ENCODE assay signal across 18 cellular contexts in the genomic region with DNA sequence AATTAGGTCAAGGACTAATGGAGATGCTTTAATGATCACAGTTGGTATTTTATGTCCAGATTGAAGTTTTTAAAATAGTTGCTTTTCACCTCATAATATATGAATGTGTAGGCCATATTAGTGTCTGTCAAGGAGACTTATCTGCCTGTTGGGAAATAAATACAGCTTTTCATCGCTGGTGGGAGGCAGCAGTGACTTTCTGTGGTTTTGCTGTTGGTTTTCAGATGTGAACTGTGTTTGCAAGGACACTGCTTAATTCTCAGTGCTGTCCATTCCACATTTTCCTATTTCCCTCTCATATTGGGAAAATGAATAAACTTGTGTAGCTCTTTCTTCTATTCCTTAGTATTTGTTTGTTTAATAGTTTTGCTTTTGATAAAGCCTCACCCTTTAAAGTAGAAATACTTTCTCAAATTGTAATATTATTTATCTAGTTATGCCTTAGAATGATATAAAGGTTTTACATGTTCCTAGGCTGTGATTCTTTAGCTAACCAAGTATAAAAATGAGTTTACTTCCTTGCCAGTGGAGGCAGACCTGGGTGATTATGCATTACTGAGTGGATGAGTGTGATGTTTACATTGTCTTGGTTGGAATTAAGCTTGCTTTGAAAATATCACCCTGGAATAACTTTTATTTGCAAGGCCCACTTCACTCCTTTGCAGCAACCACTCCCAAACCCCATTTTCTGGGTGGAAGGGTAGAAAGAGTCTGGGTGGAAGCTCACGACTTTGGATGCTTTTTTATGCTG. TPM values are rescaled to one million over a fixed set of nuclear protein-coding genes. Genes with fewer than 3 reads are reported as not detected.
A peak's percentile ranks its signal among the peaks of the same experiment; 100 is the strongest.
DNase-seq lines count a peak whose midpoint lies in the region; ATAC-seq and TF ChIP-seq lines count a peak whose summit lies in the region.
"Had no signal": no experiment of that assay in that cellular context is flagged by ENCODE, and none has a peak within 500 bp of the region (broad histone marks: within the 10 kb centered on the region; RNA-seq: fewer than 3 reads in every experiment).

No MANE protein-coding gene starts in this region.

- H3K27ac ChIP-seq in left ventricle myocardium inferior (replicated peaks) (peak overlapping the region; percentile 95), iPS-20b (ENCODE audit: low read length) (no peak overlapping the region)
- H3K27ac ChIP-seq in CD8-positive, alpha-beta T cell (ENCODE audit: low read depth, low read length) = no peak overlapping the region

- no peak for TF ChIP-seq CTCF in left ventricle myocardium inferior (IDR thresholded peaks at IDR 0.05; ENCODE audit: borderline replicate concordance)
- TF ChIP-seq CTCF in CD8-positive, alpha-beta T cell (IDR thresholded peaks at IDR 0.05) = no peak

- H3K27me3 Mint-ChIP-seq in CD8-positive, alpha-beta T cell (ENCODE audit: low read depth) = peaks cover 22% of the 10 kb centered on the region
- H3K27me3 Mint-ChIP-seq in activated T-cell treated with anti-CD3 and anti-CD28 coated beads, Interleukin-2, amount 50 U/mL, for 24 hours = peaks cover 30% of the 10 kb centered on the region

- H3K4me3 ChIP-seq in left ventricle myocardium inferior (peak overlapping the region; percentile 94), iPS-20b (ENCODE audit: low read length) (no peak overlapping the region)
- no peak overlapping the region for H3K4me3 ChIP-seq in CD8-positive, alpha-beta T cell (ENCODE audit: low read depth, low read length)
- H3K4me3 ChIP-seq: K562, tibial artery had no signal

- H3K4me3 Mint-ChIP-seq in CD8-positive, alpha-beta T cell = no peak overlapping the region
- H3K4me3 Mint-ChIP-seq in activated T-cell treated with anti-CD3 and anti-CD28 coated beads, Interleukin-2, amount 50 U/mL, for 24 hours = no peak overlapping the region
- H3K4me3 Mint-ChIP-seq: activated CD4-positive, alpha-beta memory T cell treated with anti-CD3 and anti-CD28 coated beads, Interleukin-2, amount 10 ng/mL, durations not matched to agents 7 days and 5 days; B cell had no signal

- H3K4me1 Mint-ChIP-seq in CD8-positive, alpha-beta T cell (ENCODE audit: low read depth) = peaks cover 3% of the 10 kb centered on the region
- peaks cover 3% of the 10 kb centered on the region for H3K4me1 Mint-ChIP-seq in activated T-cell treated with anti-CD3 and anti-CD28 coated beads, Interleukin-2, amount 50 U/mL, for 24 hours (ENCODE audit: low read depth)
- H3K4me1 Mint-ChIP-seq: activated CD4-positive, alpha-beta memory T cell treated with anti-CD3 and anti-CD28 coated beads, Interleukin-2, amount 10 ng/mL, durations not matched to agents 7 days and 5 days had no signal

- H3K27ac Mint-ChIP-seq in CD8-positive, alpha-beta T cell = no peak overlapping the region
- H3K27ac Mint-ChIP-seq in activated T-cell treated with anti-CD3 and anti-CD28 coated beads, Interleukin-2, amount 50 U/mL, for 24 hours = no peak overlapping the region
- H3K27ac Mint-ChIP-seq: activated CD4-positive, alpha-beta memory T cell treated with anti-CD3 and anti-CD28 coated beads, Interleukin-2, amount 10 ng/mL, durations not matched to agents 7 days and 5 days; B cell had no signal

- DNase-seq in left ventricle myocardium inferior (no peak), left cardiac atrium (no peak), RPMI7951 (ENCODE audit: low read depth) (peak; percentile 56), NCI-H524 treated with DMSO at 0.1 percent for 48 hours (lab: John Stamatoyannopoulos, UW) (no peak)
- DNase-seq in stimulated activated CD4-positive, alpha-beta T cell treated with anti-CD3 and anti-CD28 coated beads, Interleukin-12 subunit alpha, Interleukin-12 subunit beta, amount 100 ng/mL, for 4 hours = no peak
- DNase-seq in CD8-positive, alpha-beta T cell = no peak
- no peak for DNase-seq in activated T-cell treated with anti-CD3 and anti-CD28 coated beads, Interleukin-2, amount 50 U/mL, for 24 hours
- DNase-seq: activated CD4-positive, alpha-beta memory T cell treated with anti-CD3 and anti-CD28 coated beads, Interleukin-2, amount 10 ng/mL, durations not matched to agents 7 days and 5 days; activated effector memory CD4-positive, alpha-beta T cell treated with anti-CD3 and anti-CD28 coated beads, Interleukin-2, amount 50 U/mL, for 16 hours; NCI-H1694; SHP77; stimulated activated CD4-positive, alpha-beta T cell treated with anti-CD3 and anti-CD28 coated beads, Interleukin-1b, Interleukin-23, amount 100 ng/mL, for 48 hours; stimulated activated CD8-positive, alpha-beta memory T cell treated with anti-CD3 and anti-CD28 coated beads, Interleukin-4, amount 100 ng/mL, for 48 hours; T-helper 9 cell; tibial artery had no signal

- POLR2A ChIA-PET in CD8-positive, alpha-beta T cell (lab: Charles Lee) = no interaction called here

- no peaks in the 10 kb centered on the region for H3K9me3 Mint-ChIP-seq in CD8-positive, alpha-beta T cell
- H3K9me3 Mint-ChIP-seq in activated T-cell treated with anti-CD3 and anti-CD28 coated beads, Interleukin-2, amount 50 U/mL, for 24 hours = peaks cover 3% of the 10 kb centered on the region

- no peaks in the 10 kb centered on the region for H3K27me3 ChIP-seq in left ventricle myocardium inferior (ENCODE audit: low read depth)
- no peaks in the 10 kb centered on the region for H3K27me3 ChIP-seq in iPS-20b (ENCODE audit: insufficient read depth, low read length)
- H3K27me3 ChIP-seq in CD8-positive, alpha-beta T cell (ENCODE audit: insufficient read depth, low read length) = no peaks in the 10 kb centered on the region
- H3K27me3 ChIP-seq: tibial artery had no signal

- peaks cover 93% of the 10 kb centered on the region for H3K4me1 ChIP-seq in left ventricle myocardium inferior
- H3K4me1 ChIP-seq in iPS-20b (ENCODE audit: insufficient read depth, low read length) = peaks cover 54% of the 10 kb centered on the region
- H3K4me1 ChIP-seq in CD8-positive, alpha-beta T cell (ENCODE audit: insufficient read depth, low read length) = no peaks in the 10 kb centered on the region

- H3K36me3 Mint-ChIP-seq in CD8-positive, alpha-beta T cell = no peaks in the 10 kb centered on the region
- peaks cover 3% of the 10 kb centered on the region for H3K36me3 Mint-ChIP-seq in activated T-cell treated with anti-CD3 and anti-CD28 coated beads, Interleukin-2, amount 50 U/mL, for 24 hours (ENCODE audit: low read depth)

- H3K36me3 ChIP-seq in left ventricle myocardium inferior = no peaks in the 10 kb centered on the region
- no peaks in the 10 kb centered on the region for H3K36me3 ChIP-seq in iPS-20b (ENCODE audit: insufficient read depth, low read depth, low read length)
- H3K36me3 ChIP-seq in CD8-positive, alpha-beta T cell (ENCODE audit: insufficient read depth, low read length) = no peaks in the 10 kb centered on the region
- H3K36me3 ChIP-seq: tibial artery had no signal

- CTCF ChIA-PET in CD8-positive, alpha-beta T cell (lab: Charles Lee) = no interaction called here

- H3K9me3 ChIP-seq in left ventricle myocardium inferior (replicated peaks) = no peaks in the 10 kb centered on the region
- no peaks in the 10 kb centered on the region for H3K9me3 ChIP-seq in iPS-20b (ENCODE audit: insufficient read depth, low read depth, low read length)
- H3K9me3 ChIP-seq in CD8-positive, alpha-beta T cell (ENCODE audit: low read length) = no peaks in the 10 kb centered on the region
- H3K9me3 ChIP-seq: tibial artery had no signal

- intact Hi-C loops in left ventricle myocardium inferior (cut with micrococcal nuclease) = loop anchor here (10.0 kb wide), 1 partner anchor 273 kb away; no protein-coding TSS in a partner anchor
- intact Hi-C loops in left cardiac atrium (cut with DNase I) = loop anchor here in 1 of 2 donors (10.0 kb wide), 1 partner anchor 283 kb away; no protein-coding TSS in a partner anchor
- intact Hi-C loops in CD8-positive, alpha-beta T cell (cut with DNase I, micrococcal nuclease) = no loop called here

- ATAC-seq in left cardiac atrium = no peak
- no peak for ATAC-seq in CD8-positive, alpha-beta T cell
- ATAC-seq: K562 had no signal

- H3K9ac ChIP-seq in iPS-20b (ENCODE audit: low read depth, low read length) = peak overlapping the region; percentile 25; the same call in 1 of the 2 replicates

RNA-seq across cellular contexts. Expression of a gene that starts 3.3 kb away (rescaled TPM):
- 30.5 TPM for total RNA-seq in left ventricle myocardium inferior
- 10 to 100 TPM; 29.7 to 33.4 TPM for total RNA-seq in left cardiac atrium
- total RNA-seq in RPMI7951 (2014; rRNA removed; shearing (Covaris generic)) = 5.3 and 5.4 TPM in 2 replicates
- total RNA-seq in CD8-positive, alpha-beta T cell = not detected
- total RNA-seq: activated CD4-positive, alpha-beta memory T cell treated with anti-CD3 and anti-CD28 coated beads, Interleukin-2, amount 10 ng/mL, durations not matched to agents 7 days and 5 days; B cell had no signal
